18 cellular contexts compared by ENCODE assay signal in genomic region chr17:72403713-72404209, GRCh38.
DNase-seq lines count a peak whose midpoint lies in the region; ATAC-seq and TF ChIP-seq lines count a peak whose summit lies in the region.
"Had no signal": no experiment of that assay in that cellular context is flagged by ENCODE, and none has a peak within 500 bp of the region (broad histone marks: within the 10 kb centered on the region; RNA-seq: fewer than 3 reads in every experiment).

No MANE protein-coding gene starts in this region.

- POLR2A ChIA-PET in Panc1 (lab: Charles Lee) (no interaction called here), PC-9 (lab: Charles Lee; ENCODE audit: unreplicated experiment) (interaction anchor here (0.6 kb wide), 1 partner anchor 31 kb away, joined by 15 read pairs; no protein-coding TSS in a partner anchor)
- POLR2A ChIA-PET in activated CD4-positive, alpha-beta T cell treated with anti-CD3 and anti-CD28 coated beads, Interleukin-2, amount 10 ng/mL, durations not matched to agents 7 days and 5 days (lab: Charles Lee) = no interaction called here

- TF ChIP-seq CTCF in Calu3 (IDR thresholded peaks at IDR 0.05; ENCODE audit: unreplicated experiment) = no peak
- no peak for TF ChIP-seq CTCF in Panc1 (IDR thresholded peaks at IDR 0.05)
- no peak for TF ChIP-seq CTCF in colonic mucosa (IDR thresholded peaks at IDR 0.05)
- no peak for TF ChIP-seq CTCF in neural crest cell (conservative IDR thresholded peaks at IDR 0.05)
- no peak for TF ChIP-seq CTCF in PC-9 (conservative IDR thresholded peaks at IDR 0.05)

- TSS peak; percentile 27 for BruUV-seq in Calu3 (replicated peaks; lab: Mats Ljungman, UMichigan)
- BruUV-seq in Panc1 (replicated peaks; lab: Mats Ljungman, UMichigan) = TSS peak; percentile 14
- BruUV-seq in PC-9 (replicated peaks; lab: Mats Ljungman, UMichigan) = no TSS peak

- H3K79me2 ChIP-seq in PC-9 (ENCODE audit: low read depth) = peaks cover 54% of the 10 kb centered on the region

- H3K4me3 ChIP-seq in Panc1 (ENCODE audit: low read depth in 2 of 2, low read length in 2 of 2) = no peak overlapping the region
- no peak overlapping the region for H3K4me3 ChIP-seq in colonic mucosa
- no peak overlapping the region for H3K4me3 ChIP-seq in PC-9

- H3K4me2 ChIP-seq in PC-9 = no peak overlapping the region

- H3K27me3 Mint-ChIP-seq in Calu3 (ENCODE audit: unreplicated experiment) (no peaks in the 10 kb centered on the region), neural crest cell (ENCODE audit: low read depth) (no peaks in the 10 kb centered on the region)
- no peaks in the 10 kb centered on the region for H3K27me3 Mint-ChIP-seq in activated CD4-positive, alpha-beta T cell treated with anti-CD3 and anti-CD28 coated beads, Interleukin-2, amount 10 ng/mL, durations not matched to agents 7 days and 5 days

- H3K4me1 Mint-ChIP-seq in Calu3 (ENCODE audit: low read depth, unreplicated experiment) = peaks cover 84% of the 10 kb centered on the region
- H3K4me1 Mint-ChIP-seq in neural crest cell = peaks cover 25% of the 10 kb centered on the region
- H3K4me1 Mint-ChIP-seq in activated CD4-positive, alpha-beta T cell treated with anti-CD3 and anti-CD28 coated beads, Interleukin-2, amount 10 ng/mL, durations not matched to agents 7 days and 5 days = no peaks in the 10 kb centered on the region
- H3K4me1 Mint-ChIP-seq: CD14-positive monocyte had no signal

- no peaks in the 10 kb centered on the region for H3K9me3 Mint-ChIP-seq in Calu3 (ENCODE audit: low read depth, unreplicated experiment)
- no peaks in the 10 kb centered on the region for H3K9me3 Mint-ChIP-seq in neural crest cell
- H3K9me3 Mint-ChIP-seq in activated CD4-positive, alpha-beta T cell treated with anti-CD3 and anti-CD28 coated beads, Interleukin-2, amount 10 ng/mL, durations not matched to agents 7 days and 5 days = no peaks in the 10 kb centered on the region

- peaks cover 80% of the 10 kb centered on the region for H3K36me3 Mint-ChIP-seq in Calu3 (ENCODE audit: insufficient read depth, unreplicated experiment)
- H3K36me3 Mint-ChIP-seq in neural crest cell (ENCODE audit: low read depth) = no peaks in the 10 kb centered on the region
- H3K36me3 Mint-ChIP-seq in activated CD4-positive, alpha-beta T cell treated with anti-CD3 and anti-CD28 coated beads, Interleukin-2, amount 10 ng/mL, durations not matched to agents 7 days and 5 days (ENCODE audit: low read depth) = no peaks in the 10 kb centered on the region
- H3K36me3 Mint-ChIP-seq: CD14-positive monocyte had no signal

- no peak overlapping the region for H2AFZ ChIP-seq in PC-9

- DNase-seq in Calu3 (peak; percentile 59), Panc1 (ENCODE audit: low read depth, low spot score) (no peak), colonic mucosa (peak; percentile 56), neural crest cell (ENCODE audit: low read depth, low spot score) (no peak), PC-9 (no peak), NCI-H2227 treated with DMSO at 0.1 percent for 48 hours (lab: John Stamatoyannopoulos, UW) (no peak), T1000 (lab: John Stamatoyannopoulos, UW) (no peak)
- DNase-seq in activated CD4-positive, alpha-beta T cell treated with anti-CD3 and anti-CD28 coated beads, Interleukin-2, amount 10 ng/mL, durations not matched to agents 7 days and 5 days = no peak
- DNase-seq: AML-193, COR-L47, H7, MV-4-11, NCI-H1436, NCI-H2029, NCI-H2171, NCI-H446 treated with DMSO at 0.1 percent for 48 hours, NCI-H774 had no signal

- intact Hi-C loops in Calu3 (cut with micrococcal nuclease; ENCODE audit: unreplicated experiment) (no loop called here), Panc1 (cut with micrococcal nuclease; ENCODE audit: unreplicated experiment) (no loop called here), colonic mucosa (cut with DNase I) (no loop called here), PC-9 (cut with micrococcal nuclease; ENCODE audit: unreplicated experiment) (no loop called here)

- H3K9ac ChIP-seq in colonic mucosa (ENCODE audit: low read depth in 2 of 2, low read length in 2 of 2) = no peak overlapping the region

- H3K27ac Mint-ChIP-seq in Calu3 (ENCODE audit: unreplicated experiment) (peak overlapping the region; percentile 88), neural crest cell (ENCODE audit: unreplicated experiment) (peak overlapping the region; percentile 9)
- H3K27ac Mint-ChIP-seq in activated CD4-positive, alpha-beta T cell treated with anti-CD3 and anti-CD28 coated beads, Interleukin-2, amount 10 ng/mL, durations not matched to agents 7 days and 5 days = no peak overlapping the region
- H3K27ac Mint-ChIP-seq: CD14-positive monocyte had no signal

- peak overlapping the region; percentile 16 for H3K4me3 Mint-ChIP-seq in Calu3 (ENCODE audit: low read depth, unreplicated experiment)
- H3K4me3 Mint-ChIP-seq in neural crest cell = no peak overlapping the region
- no peak overlapping the region for H3K4me3 Mint-ChIP-seq in activated CD4-positive, alpha-beta T cell treated with anti-CD3 and anti-CD28 coated beads, Interleukin-2, amount 10 ng/mL, durations not matched to agents 7 days and 5 days
- H3K4me3 Mint-ChIP-seq: CD14-positive monocyte had no signal

- CTCF ChIA-PET in Calu3 (lab: Charles Lee) = interaction anchor here (1.4 kb wide), 1 partner anchor 11 kb away, joined by 3 read pairs; no protein-coding TSS in a partner anchor
- CTCF ChIA-PET in Panc1 (lab: Charles Lee) = no interaction called here
- CTCF ChIA-PET in PC-9 (lab: Charles Lee) = no interaction called here
- CTCF ChIA-PET in activated CD4-positive, alpha-beta T cell treated with anti-CD3 and anti-CD28 coated beads, Interleukin-2, amount 10 ng/mL, durations not matched to agents 7 days and 5 days (lab: Charles Lee) = no interaction called here

- peaks cover 40% of the 10 kb centered on the region for H3F3A ChIP-seq in PC-9 (ENCODE audit: insufficient read depth, low read depth)

- H3K9me2 ChIP-seq in PC-9 (ENCODE audit: insufficient read depth) = no peaks in the 10 kb centered on the region

- no peaks in the 10 kb centered on the region for H3K9me3 ChIP-seq in Panc1 (ENCODE audit: control insufficient read depth, insufficient read depth, low read depth, low read length)
- no peaks in the 10 kb centered on the region for H3K9me3 ChIP-seq in colonic mucosa
- no peaks in the 10 kb centered on the region for H3K9me3 ChIP-seq in PC-9 (ENCODE audit: insufficient read depth, low read depth)

- H4K20me1 ChIP-seq in PC-9 (ENCODE audit: insufficient read depth) = no peaks in the 10 kb centered on the region

- peaks cover 7% of the 10 kb centered on the region; the same call in 1 of the 2 replicates for H3K36me3 ChIP-seq in Panc1 (ENCODE audit: control insufficient read depth, insufficient read depth, low read length)
- no peaks in the 10 kb centered on the region for H3K36me3 ChIP-seq in colonic mucosa
- peaks cover 21% of the 10 kb centered on the region for H3K36me3 ChIP-seq in PC-9 (ENCODE audit: low read depth)

- H3K27ac ChIP-seq in Panc1 (ENCODE audit: low read length) (peak overlapping the region; percentile 20), colonic mucosa (no peak overlapping the region), PC-9 (no peak overlapping the region)

- in situ Hi-C loops in Panc1 (cut with HindIII; ENCODE audit: low pct_unique_long_range_greater_than_20kb, low sequenced_read_pairs) = loop anchor here (25.0 kb wide), 1 partner anchor 266 kb away; no protein-coding TSS in a partner anchor

- H3K4me1 ChIP-seq in Panc1 (ENCODE audit: control insufficient read depth, insufficient read depth, low read length) (peaks cover 62% of the 10 kb centered on the region), colonic mucosa (peaks cover 5% of the 10 kb centered on the region), PC-9 (replicated peaks; ENCODE audit: insufficient read depth) (peaks cover 36% of the 10 kb centered on the region)

- H3K27me3 ChIP-seq in Panc1 (ENCODE audit: control insufficient read depth, insufficient read depth, low read length) (no peaks in the 10 kb centered on the region), colonic mucosa (no peaks in the 10 kb centered on the region), PC-9 (ENCODE audit: insufficient read depth, low read depth) (no peaks in the 10 kb centered on the region)

- no peak for ATAC-seq in Panc1

Comparison
In these comparisons a context has a peak if more than half of its experiments do, and no peak if none do; other contexts are left out.
1. DNase-seq: peak in Calu3 (single experiment) and colonic mucosa (single experiment); none in Panc1 (single experiment), neural crest cell (single experiment), PC-9 (0 of 2), activated CD4-positive, alpha-beta T cell treated with anti-CD3 and anti-CD28 coated beads, Interleukin-2, amount 10 ng/mL, durations not matched to agents 7 days and 5 days (single experiment), NCI-H2227 treated with DMSO at 0.1 percent for 48 hours (single experiment) and T1000 (single experiment).